In the genomic region with DNA sequence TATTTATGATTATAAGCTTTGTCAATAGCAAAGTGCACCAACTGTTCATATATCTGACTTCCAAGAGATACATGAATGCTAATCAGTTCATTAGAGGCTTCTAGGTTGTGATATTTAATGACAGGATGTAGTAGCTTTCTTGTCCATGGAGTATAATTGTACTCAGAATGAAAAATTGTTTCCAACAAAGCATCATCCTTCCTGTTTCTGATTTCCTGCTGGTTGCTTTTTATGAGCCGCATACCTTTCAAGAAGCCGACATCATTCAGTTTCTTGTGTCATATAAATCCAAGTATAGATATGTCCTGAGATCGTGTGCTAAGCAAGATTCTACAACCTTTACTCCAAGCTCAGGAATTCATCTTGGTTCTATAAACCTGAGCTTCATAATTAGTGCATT, we compare ENCODE assay signal across 28 cellular contexts.
"Had no signal": no experiment of that assay in that cellular context is flagged by ENCODE, and none has a peak within 500 bp of the region (broad histone marks: within the 10 kb centered on the region; RNA-seq: fewer than 3 reads in every experiment).

No MANE protein-coding gene starts in this region.

- H3K4me3 ChIP-seq: gastroesophageal sphincter, left lung, lower lobe of right lung, ovary, right lobe of liver, stomach, thyroid gland, upper lobe of left lung, vagina had no signal

- H3K9me3 ChIP-seq: gastroesophageal sphincter, left lung, lower lobe of right lung, ovary, right lobe of liver, stomach, thyroid gland, upper lobe of left lung, vagina had no signal

- H3K4me1 ChIP-seq: gastroesophageal sphincter, left lung, lower lobe of right lung, right lobe of liver, stomach, thyroid gland, upper lobe of left lung, vagina had no signal

- H3K36me3 ChIP-seq: gastroesophageal sphincter, left lung, lower lobe of right lung, ovary, right lobe of liver, stomach, thyroid gland, upper lobe of left lung, vagina, WERI-Rb-1 had no signal

- H3K27ac ChIP-seq: gastroesophageal sphincter, left lung, lower lobe of right lung, ovary, right lobe of liver, stomach, thyroid gland, upper lobe of left lung, vagina, WERI-Rb-1 had no signal

- H3K27me3 ChIP-seq: gastroesophageal sphincter, left lung, ovary, right lobe of liver, stomach, thyroid gland, upper lobe of left lung, vagina had no signal

- DNase-seq: activated CD4-positive, alpha-beta memory T cell treated with anti-CD3 and anti-CD28 coated beads for 36 hours; activated CD4-positive, alpha-beta T cell treated with anti-CD3 and anti-CD28 coated beads, Interleukin-2, amount 10 ng/mL, durations not matched to agents 24 days and 14 days; activated CD8-positive, alpha-beta memory T cell treated with anti-CD3 and anti-CD28 coated beads, Interleukin-2, amount 50 U/mL, for 48 hours; activated gamma-delta T cell treated with Interleukin-2 at 50 U/mL for 16 hours; activated naive CD8-positive, alpha-beta T cell treated with anti-CD3 and anti-CD28 coated beads, Interleukin-2, amount 50 U/mL, for 24 hours; activated T-cell treated with anti-CD3 and anti-CD28 coated beads, Interleukin-2, amount 50 U/mL, for 24 hours; amygdala; caudate nucleus; effector CD4-positive, alpha-beta T cell; hippocampal formation; immature natural killer cell; kidney glomerular epithelial cell; left lung; lower lobe of right lung; mesendoderm; ovary; right lobe of liver; stimulated activated CD4-positive, alpha-beta T cell treated with anti-CD3 and anti-CD28 coated beads, Interleukin-4, amount 100 ng/mL, for 24 hours; stimulated activated CD8-positive, alpha-beta memory T cell treated with anti-CD3 and anti-CD28 coated beads, Interleukin-4, amount 100 ng/mL, for 48 hours; stimulated activated naive B cell treated with anti-CD40 and anti-IgM and Interleukin-4, amounts not matched to agents 10 μg/mL and 1 μg/mL and 100 μg/mL, for 72 hours; stomach; T-helper 9 cell; thyroid gland; upper lobe of left lung; WERI-Rb-1 had no signal

- ATAC-seq: activated CD4-positive, CD25-positive, alpha-beta regulatory T cell treated with anti-CD3 and anti-CD28 coated beads, Interleukin-2, amount 50 U/mL, for 24 hours; activated naive CD8-positive, alpha-beta T cell treated with anti-CD3 and anti-CD28 coated beads, Interleukin-2, amount 50 U/mL, for 24 hours; gastroesophageal sphincter; left lung; lower lobe of right lung; right lobe of liver; stimulated activated naive B cell treated with anti-CD40 and anti-IgM and Interleukin-4, amounts not matched to agents 10 μg/mL and 1 μg/mL and 100 μg/mL, for 72 hours had no signal
